ENCODE assay signal across 8 cellular contexts in genomic region chr14:73784988-73785313, GRCh38.
A peak's percentile ranks its signal among the peaks of the same experiment; 100 is the strongest.
DNase-seq lines count a peak whose midpoint lies in the region; ATAC-seq and TF ChIP-seq lines count a peak whose summit lies in the region.

No MANE protein-coding gene starts in this region.

- H3K4me1 Mint-ChIP-seq in activated CD8-positive, alpha-beta T cell treated with anti-CD3 and anti-CD28 coated beads for 36 hours (ENCODE audit: low read depth): peaks cover 62% of the 10 kb centered on the region
- peaks cover 76% of the 10 kb centered on the region for H3K4me1 Mint-ChIP-seq in stimulated activated effector memory CD8-positive, alpha-beta T cell treated with anti-CD3 and anti-CD28 coated beads, Interleukin-12 subunit alpha, Interleukin-12 subunit beta, amount 100 ng/mL, for 72 hours

- H3K36me3 ChIP-seq in HCT116 (ENCODE audit: control insufficient read depth in 1 of 2, insufficient read depth in 2 of 2, low read length in 2 of 2): no peaks in the 10 kb centered on the region

- H3K9me2 ChIP-seq in HCT116 (ENCODE audit: insufficient read depth): no peaks in the 10 kb centered on the region

- POLR2A ChIA-PET in HCT116 (lab: Charles Lee) (interaction anchor here (0.7 to 2.2 kb wide), 3 partner anchors 20 to 65 kb away, joined by 3 to 11 read pairs (median 3); a partner anchor contains a TSS), GM10248 (lab: Yijun Ruan, JAX) (interaction anchor here (1.2 to 2.8 kb wide), 6 partner anchors 9 to 27 kb away, joined by 3 to 12 read pairs (median 4); a partner anchor contains a TSS)
- POLR2A ChIA-PET in activated CD8-positive, alpha-beta T cell treated with anti-CD3 and anti-CD28 coated beads for 36 hours (lab: Charles Lee): interaction anchor here (0.9 to 24.9 kb wide), 8 partner anchors 12 to 66 kb away, joined by 3 to 512 read pairs (median 18); partner anchors contain the start of gene PTGR2

- no peaks in the 10 kb centered on the region for H4K20me1 ChIP-seq in HCT116 (ENCODE audit: insufficient read depth)

- CTCF ChIA-PET in HCT116 (lab: Charles Lee): interaction anchor here (1.2 to 1.3 kb wide), 2 partner anchors 9 to 22 kb away, joined by 3 to 4 read pairs; no protein-coding TSS in a partner anchor
- CTCF ChIA-PET in activated CD8-positive, alpha-beta T cell treated with anti-CD3 and anti-CD28 coated beads for 36 hours (lab: Charles Lee): interaction anchor here (1.0 to 6.7 kb wide), 12 partner anchors 11 to 56 kb away, joined by 3 to 84 read pairs (median 4); a partner anchor contains a TSS
- CTCF ChIA-PET in GM10248 (lab: Yijun Ruan, JAX): interaction anchor here (0.9 to 6.8 kb wide), 10 partner anchors 9 to 56 kb away, joined by 3 to 68 read pairs (median 8); a partner anchor contains a TSS

- no peak for TF ChIP-seq CTCF in HCT116 (IDR thresholded peaks at IDR 0.05 in 2 of 3, conservative IDR thresholded peaks at IDR 0.05 in 1 of 3; ENCODE audit: borderline replicate concordance in 1 of 3, insufficient read depth in 1 of 3, low read depth in 2 of 3, low read length in 2 of 3)
- TF ChIP-seq CTCF in activated CD8-positive, alpha-beta T cell treated with anti-CD3 and anti-CD28 coated beads for 36 hours (IDR thresholded peaks at IDR 0.05): no peak
- no peak for TF ChIP-seq CTCF in GM10248 (IDR thresholded peaks at IDR 0.05; ENCODE audit: control extremely low read depth, extremely low read depth, low read depth, missing control alignments)

- no peaks in the 10 kb centered on the region for H3K27me3 ChIP-seq in HCT116 (ENCODE audit: insufficient read depth, low read length)

- H3K4me3 ChIP-seq in HCT116 (replicated peaks in 1 of 2; ENCODE audit: low read depth in 1 of 2, low read length in 2 of 2) (no peak overlapping the region), iPS-18c (ENCODE audit: insufficient read depth, low read depth, low read length) (peak overlapping the region; percentile 78; the same call in 1 of the 2 replicates)

- no peak for ATAC-seq in HCT116
- no peak for ATAC-seq in activated CD8-positive, alpha-beta T cell treated with anti-CD3 and anti-CD28 coated beads for 36 hours
- ATAC-seq in stimulated activated effector memory CD8-positive, alpha-beta T cell treated with anti-CD3 and anti-CD28 coated beads, Interleukin-12 subunit alpha, Interleukin-12 subunit beta, amount 100 ng/mL, for 72 hours: no peak
- ATAC-seq in HG03521 (IDR thresholded peaks at IDR 0.05; ENCODE audit: unreplicated experiment): no peak

- no TSS peak for BruUV-seq in HCT116 (replicated peaks; lab: Mats Ljungman, UMichigan)

- H3K9me3 Mint-ChIP-seq in activated CD8-positive, alpha-beta T cell treated with anti-CD3 and anti-CD28 coated beads for 36 hours: no peaks in the 10 kb centered on the region
- H3K9me3 Mint-ChIP-seq in stimulated activated effector memory CD8-positive, alpha-beta T cell treated with anti-CD3 and anti-CD28 coated beads, Interleukin-12 subunit alpha, Interleukin-12 subunit beta, amount 100 ng/mL, for 72 hours: no peaks in the 10 kb centered on the region

- H3K4me2 ChIP-seq in HCT116 (ENCODE audit: low read length): peak overlapping the region; percentile 75

- TF ChIP-seq RAD21 in HCT116 (IDR thresholded peaks at IDR 0.05; ENCODE audit: low read depth): no peak

- H3K9me3 ChIP-seq in HCT116 (ENCODE audit: control insufficient read depth in 1 of 2, insufficient read depth in 1 of 2, low read depth in 1 of 2, low read length in 2 of 2): no peaks in the 10 kb centered on the region
- H3K9me3 ChIP-seq in iPS-18c (ENCODE audit: control insufficient read depth, insufficient read depth, low read length): no peaks in the 10 kb centered on the region

- RAD21 ChIA-PET in HCT116 (lab: Charles Lee; ENCODE audit: low non-redundant PET in 1 of 2, low total read pairs in 2 of 2, uncharacterized antibody in 2 of 2, unreplicated experiment in 2 of 2): no interaction called here

- H3K4me3 Mint-ChIP-seq in activated CD8-positive, alpha-beta T cell treated with anti-CD3 and anti-CD28 coated beads for 36 hours: peak overlapping the region; percentile 90
- H3K4me3 Mint-ChIP-seq in stimulated activated effector memory CD8-positive, alpha-beta T cell treated with anti-CD3 and anti-CD28 coated beads, Interleukin-12 subunit alpha, Interleukin-12 subunit beta, amount 100 ng/mL, for 72 hours: peak overlapping the region; percentile 91

- H3K27ac Mint-ChIP-seq in activated CD8-positive, alpha-beta T cell treated with anti-CD3 and anti-CD28 coated beads for 36 hours: peak overlapping the region; percentile 95
- H3K27ac Mint-ChIP-seq in stimulated activated effector memory CD8-positive, alpha-beta T cell treated with anti-CD3 and anti-CD28 coated beads, Interleukin-12 subunit alpha, Interleukin-12 subunit beta, amount 100 ng/mL, for 72 hours: peak overlapping the region; percentile 93

- H3K79me2 ChIP-seq in HCT116 (ENCODE audit: insufficient read depth, low read length): peaks cover 44% of the 10 kb centered on the region

- no peak for DNase-seq in HCT116 (ENCODE audit: low read depth, low spot score)
- no peak for DNase-seq in activated CD8-positive, alpha-beta T cell treated with anti-CD3 and anti-CD28 coated beads for 36 hours
- DNase-seq in stimulated activated effector memory CD8-positive, alpha-beta T cell treated with anti-CD3 and anti-CD28 coated beads, Interleukin-12 subunit alpha, Interleukin-12 subunit beta, amount 100 ng/mL, for 72 hours (ENCODE audit: low spot score in 2 of 2): no peak
- DNase-seq in stimulated activated CD4-positive, alpha-beta T cell treated with anti-CD3 and anti-CD28 coated beads, Interleukin-4, amount 100 ng/mL, for 4 hours: no peak
- DNase-seq in GM10248 (ENCODE audit: extremely low spot score): no peak
- no peak for DNase-seq in stimulated activated CD4-positive, alpha-beta T cell treated with anti-CD3 and anti-CD28 coated beads, Interleukin-12 subunit alpha, Interleukin-12 subunit beta, amount 100 ng/mL, for 4 hours

- intact Hi-C loops in HCT116 (cut with micrococcal nuclease): no loop called here
- intact Hi-C loops in activated CD8-positive, alpha-beta T cell treated with anti-CD3 and anti-CD28 coated beads for 36 hours (cut with micrococcal nuclease): loop anchor here (2.0 kb wide), 2 partner anchors 14 to 24 kb away; a partner anchor contains a TSS

- H2AFZ ChIP-seq in HCT116 (ENCODE audit: low read depth, low read length, poor library complexity, severe bottlenecking): no peak overlapping the region

- H3K36me3 Mint-ChIP-seq in activated CD8-positive, alpha-beta T cell treated with anti-CD3 and anti-CD28 coated beads for 36 hours (ENCODE audit: low read depth): peaks cover 23% of the 10 kb centered on the region
- peaks cover 33% of the 10 kb centered on the region for H3K36me3 Mint-ChIP-seq in stimulated activated effector memory CD8-positive, alpha-beta T cell treated with anti-CD3 and anti-CD28 coated beads, Interleukin-12 subunit alpha, Interleukin-12 subunit beta, amount 100 ng/mL, for 72 hours

- H3K27me3 Mint-ChIP-seq in activated CD8-positive, alpha-beta T cell treated with anti-CD3 and anti-CD28 coated beads for 36 hours: no peaks in the 10 kb centered on the region

- H3K27ac ChIP-seq in HCT116 (ENCODE audit: low read depth, low read length): no peak overlapping the region; the same call in 1 of the 2 replicates

- H3K4me1 ChIP-seq in HCT116 (ENCODE audit: control insufficient read depth in 1 of 2, insufficient read depth in 2 of 2, low read length in 2 of 2): peaks cover 22 to 31% of the 10 kb centered on the region in 2 experiments

- peak overlapping the region; percentile 73; the same call in 1 of the 2 replicates for H3K9ac ChIP-seq in HCT116 (ENCODE audit: low read length)

- TF ChIP-seq POLR2A in HCT116 (IDR thresholded peaks at IDR 0.05; ENCODE audit: borderline replicate concordance, extremely low read depth, insufficient read depth, insufficient read length): no peak

TF ChIP-seq in HCT116, 20 proteins besides CTCF, POLR2A, EP300 and RAD21:
- no peak for TF ChIP-seq EGR1 (IDR thresholded peaks at IDR 0.05; ENCODE audit: low read depth)
- no peak for TF ChIP-seq EZH2phosphoT487 (IDR thresholded peaks at IDR 0.05; ENCODE audit: borderline replicate concordance)
- no peak for TF ChIP-seq ZBTB33 (IDR thresholded peaks at IDR 0.05; ENCODE audit: extremely low read depth, insufficient replicate concordance, low read length)
- no peak for TF ChIP-seq CEBPB (IDR thresholded peaks at IDR 0.05; ENCODE audit: low read depth)
- no peak for TF ChIP-seq SP1 (IDR thresholded peaks at IDR 0.05; ENCODE audit: low read depth)
- TF ChIP-seq JUND (IDR thresholded peaks at IDR 0.05): no peak
- TF ChIP-seq CBX3 (IDR thresholded peaks at IDR 0.05; ENCODE audit: low read depth): no peak
- TF ChIP-seq SRF (IDR thresholded peaks at IDR 0.05; ENCODE audit: low read depth): no peak
- TF ChIP-seq EZH2 (IDR thresholded peaks at IDR 0.05): no peak
- TF ChIP-seq MAX (IDR thresholded peaks at IDR 0.05): no peak
